ENCODE assay signal across 1 cellular context in genomic region chr3:71984843-71985594, GRCh38.
A peak's percentile ranks its signal among the peaks of the same experiment; 100 is the strongest.
TF ChIP-seq lines count a peak whose summit lies in the region.

No MANE protein-coding gene starts in this region.

TF ChIP-seq in GM12878, 131 proteins besides CTCF, POLR2A, EP300 and RAD21 (continued from another document):
- TF ChIP-seq USF2 (IDR thresholded peaks at IDR 0.05; ENCODE audit: borderline replicate concordance, low read depth, low read length) (no peak), TAF1 (IDR thresholded peaks at IDR 0.05; ENCODE audit: borderline replicate concordance, low read depth, low read length) (peak; percentile 37; the same call in 1 of the 2 replicates), GATAD2B (conservative IDR thresholded peaks at IDR 0.05; ENCODE audit: low read depth) (peak; percentile 58)
